In the genomic region with DNA sequence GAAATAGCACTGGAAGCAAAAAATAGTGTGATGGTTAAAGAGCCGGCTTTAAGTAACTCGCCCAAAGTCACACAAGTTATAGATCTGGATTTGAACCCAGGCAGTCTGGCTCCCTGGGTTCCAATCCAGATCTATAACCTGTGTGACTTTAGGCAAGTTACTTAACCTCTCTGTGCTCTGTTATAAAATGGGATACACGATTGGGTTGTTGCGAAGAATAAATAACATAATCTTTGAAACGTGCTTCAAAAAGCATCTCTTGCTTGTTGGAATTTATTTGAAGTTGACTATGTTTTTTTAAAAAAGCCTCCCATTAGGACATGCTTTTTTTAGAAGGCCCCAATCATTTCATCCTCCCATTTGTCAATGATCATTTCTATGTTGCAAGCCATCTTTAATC, we compare ENCODE assay signal across 23 cellular contexts.
"Had no signal": no experiment of that assay in that cellular context is flagged by ENCODE, and none has a peak within 500 bp of the region (broad histone marks: within the 10 kb centered on the region; RNA-seq: fewer than 3 reads in every experiment).

No MANE protein-coding gene starts in this region.

- DNase-seq: hypothalamus; islet precursor cell; left ventricle myocardium inferior; midbrain; naive thymus-derived CD8-positive, alpha-beta T cell; ovary; right lobe of liver; stimulated activated CD4-positive, alpha-beta T cell treated with anti-CD3 and anti-CD28 coated beads, Interleukin-1b, Interleukin-23, amount 100 ng/mL, for 48 hours; stimulated activated CD4-positive, alpha-beta T cell treated with anti-CD3 and anti-CD28 coated beads, Interleukin-2, amount 100 ng/mL, for 48 hours; stimulated activated CD4-positive, alpha-beta T cell treated with anti-CD3 and anti-CD28 coated beads, Interleukin-4, amount 100 ng/mL, for 4 hours; stimulated activated CD8-positive, alpha-beta memory T cell treated with anti-CD3 and anti-CD28 coated beads, Interleukin-4, amount 100 ng/mL, for 48 hours; stimulated activated naive CD4-positive, alpha-beta T cell treated with Interleukin-2 at 50 U/mL for 16 hours; stimulated activated naive CD8-positive, alpha-beta T cell treated with anti-CD3 and anti-CD28 coated beads, Interleukin-15, amount 100 ng/mL, for 72 hours; substantia nigra had no signal

- H3K9me3 ChIP-seq: left ventricle myocardium inferior, ovary, right atrium auricular region, right lobe of liver, tibial nerve, vagina had no signal

- H3K9me3 Mint-ChIP-seq: nephron; stimulated activated memory B cell treated with anti-CD40 and anti-IgM and Interleukin-4, amounts not matched to agents 10 μg/mL and 1 μg/mL and 100 μg/mL, for 72 hours; stimulated activated naive CD8-positive, alpha-beta T cell treated with anti-CD3 and anti-CD28 coated beads, Interleukin-15, amount 100 ng/mL, for 72 hours; type B pancreatic cell had no signal

- H3K4me3 Mint-ChIP-seq: naive thymus-derived CD8-positive, alpha-beta T cell; stimulated activated memory B cell treated with anti-CD40 and anti-IgM and Interleukin-4, amounts not matched to agents 10 μg/mL and 1 μg/mL and 100 μg/mL, for 72 hours; stimulated activated naive CD8-positive, alpha-beta T cell treated with anti-CD3 and anti-CD28 coated beads, Interleukin-15, amount 100 ng/mL, for 72 hours; type B pancreatic cell had no signal

- H3K4me2 ChIP-seq: smooth muscle cell had no signal

- H3K27ac ChIP-seq: ovary, right atrium auricular region, right lobe of liver, tibial nerve, vagina had no signal

- H3K36me3 ChIP-seq: left ventricle myocardium inferior, ovary, right atrium auricular region, right lobe of liver, tibial nerve, vagina had no signal

- H3K27me3 Mint-ChIP-seq: naive thymus-derived CD8-positive, alpha-beta T cell; progenitor cell of endocrine pancreas; stimulated activated memory B cell treated with anti-CD40 and anti-IgM and Interleukin-4, amounts not matched to agents 10 μg/mL and 1 μg/mL and 100 μg/mL, for 72 hours; stimulated activated naive CD8-positive, alpha-beta T cell treated with anti-CD3 and anti-CD28 coated beads, Interleukin-15, amount 100 ng/mL, for 72 hours; type B pancreatic cell had no signal

- H3K4me3 ChIP-seq: left ventricle myocardium inferior, lung, ovary, right atrium auricular region, right lobe of liver, smooth muscle cell, tibial nerve, vagina had no signal

- H3K27me3 ChIP-seq: ovary, right atrium auricular region, right lobe of liver, tibial nerve, vagina had no signal

- H3K27ac Mint-ChIP-seq: nephron; progenitor cell of endocrine pancreas; stimulated activated memory B cell treated with anti-CD40 and anti-IgM and Interleukin-4, amounts not matched to agents 10 μg/mL and 1 μg/mL and 100 μg/mL, for 72 hours; stimulated activated naive CD8-positive, alpha-beta T cell treated with anti-CD3 and anti-CD28 coated beads, Interleukin-15, amount 100 ng/mL, for 72 hours; type B pancreatic cell had no signal

- H3K36me3 Mint-ChIP-seq: naive thymus-derived CD8-positive, alpha-beta T cell; type B pancreatic cell had no signal

- ATAC-seq: naive thymus-derived CD8-positive, alpha-beta T cell; right lobe of liver; stimulated activated memory B cell treated with anti-CD40 and anti-IgM and Interleukin-4, amounts not matched to agents 10 μg/mL and 1 μg/mL and 100 μg/mL, for 72 hours; stimulated activated naive CD8-positive, alpha-beta T cell treated with anti-CD3 and anti-CD28 coated beads, Interleukin-15, amount 100 ng/mL, for 72 hours had no signal
